ENCODE assay signal across 17 cellular contexts in the genomic region with DNA sequence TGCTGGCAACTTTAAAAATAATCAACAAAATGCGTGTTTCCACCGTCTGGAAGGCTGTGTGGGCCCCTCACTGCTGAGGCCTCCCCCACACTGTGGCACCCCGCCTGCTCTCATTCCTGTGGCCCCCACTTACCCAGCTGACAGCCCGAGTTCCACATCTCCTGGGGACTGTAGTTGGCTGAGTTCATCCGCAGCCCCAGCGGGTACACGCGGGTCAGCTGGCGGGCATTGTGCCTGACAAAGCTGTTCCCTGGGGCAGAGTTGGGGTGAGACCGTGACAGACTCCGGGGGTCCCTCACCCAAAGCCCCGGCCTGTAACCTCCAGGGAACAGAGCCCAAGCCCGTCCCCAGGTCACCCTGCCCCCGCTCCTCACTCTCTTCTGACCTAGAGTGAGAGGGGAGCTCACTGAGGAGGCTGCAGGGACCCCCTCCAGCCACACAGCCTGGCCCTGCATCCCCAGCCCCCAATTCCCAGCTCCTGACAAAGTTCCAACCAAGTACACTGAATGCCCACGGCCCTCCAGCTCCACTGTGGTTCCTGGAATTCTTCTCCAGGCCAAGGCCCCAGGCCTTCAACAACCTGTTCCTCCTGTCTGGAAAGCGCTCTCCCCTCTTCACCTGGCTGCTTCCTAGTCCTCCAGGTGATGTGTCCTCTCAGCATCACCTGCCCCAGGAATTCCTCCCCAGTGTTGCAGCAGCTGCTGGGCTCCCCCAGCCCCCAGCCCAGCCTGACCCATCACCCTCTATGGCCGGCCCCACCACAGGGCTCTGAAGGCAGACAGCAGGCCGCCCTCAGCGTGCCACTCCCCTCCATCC. TPM values are rescaled to one million over a fixed set of nuclear protein-coding genes. Genes with fewer than 3 reads are reported as not detected.
DNase-seq lines count a peak whose midpoint lies in the region; ATAC-seq and TF ChIP-seq lines count a peak whose summit lies in the region.
"Had no signal": no experiment of that assay in that cellular context is flagged by ENCODE, and none has a peak within 500 bp of the region (broad histone marks: within the 10 kb centered on the region; RNA-seq: fewer than 3 reads in every experiment).

No MANE protein-coding gene starts in this region.

- DNase-seq in activated T-cell treated with anti-CD3 and anti-CD28 coated beads, Interleukin-2, amount 50 U/mL, for 24 hours: no peak
- DNase-seq in activated T-cell treated with anti-CD3 and anti-CD28 coated beads for 4 hours (no peak), WTC11 (ENCODE audit: low spot score) (no peak), left kidney (ENCODE audit: low read depth, low spot score) (peak; percentile 46), NCI-H146 treated with DMSO at 0.1 percent for 48 hours (lab: John Stamatoyannopoulos, UW; ENCODE audit: unreplicated experiment) (no peak)
- DNase-seq in stimulated activated CD4-positive, alpha-beta T cell treated with anti-CD3 and anti-CD28 coated beads, Interleukin-4, amount 100 ng/mL, for 24 hours: no peak
- DNase-seq in central memory CD4-positive, alpha-beta T cell: no peak
- DNase-seq: DMS79 treated with DMSO at 0.1 percent for 48 hours, GDM1, GM23248, MV-4-11, NCI-H1417 treated with DMSO at 0.1 percent for 48 hours, NCI-H2029 treated with DMSO at 0.1 percent for 48 hours, NCI-H510A treated with DMSO at 0.1 percent for 48 hours had no signal

- H3K36me3 Mint-ChIP-seq in activated T-cell treated with anti-CD3 and anti-CD28 coated beads, Interleukin-2, amount 50 U/mL, for 24 hours (ENCODE audit: low read depth): peaks cover 3% of the 10 kb centered on the region
- H3K36me3 Mint-ChIP-seq in WTC11: no peaks in the 10 kb centered on the region
- H3K36me3 Mint-ChIP-seq: CD14-positive monocyte, IgD-negative memory B cell had no signal

- ATAC-seq in WTC11: no peak; the same call in 1 of the 2 replicates

- no peaks in the 10 kb centered on the region for H3K27me3 Mint-ChIP-seq in activated T-cell treated with anti-CD3 and anti-CD28 coated beads, Interleukin-2, amount 50 U/mL, for 24 hours
- H3K27me3 Mint-ChIP-seq in WTC11 (ENCODE audit: low read depth): no peaks in the 10 kb centered on the region
- H3K27me3 Mint-ChIP-seq: IgD-negative memory B cell had no signal

- peaks cover 0 to 18% of the 10 kb centered on the region in 2 donors for H3K36me3 ChIP-seq in stomach smooth muscle (ENCODE audit: control insufficient read depth in 2 of 2, insufficient read depth in 2 of 2, low read length in 2 of 2)

- H3K4me3 ChIP-seq in stomach smooth muscle (ENCODE audit: low read length in 2 of 2): no peak overlapping the region
- H3K4me3 ChIP-seq: GM23248 had no signal

- peak overlapping the region; percentile 49 for H3K27ac ChIP-seq in stomach smooth muscle (ENCODE audit: low read length)
- H3K27ac ChIP-seq: GM23248 had no signal

- peak overlapping the region; percentile 22 for H3K27ac Mint-ChIP-seq in activated T-cell treated with anti-CD3 and anti-CD28 coated beads, Interleukin-2, amount 50 U/mL, for 24 hours
- 0 out of 2 replicates have a peak overlapping the region, but pooled peaks have one; percentile 36 for H3K27ac Mint-ChIP-seq in WTC11
- H3K27ac Mint-ChIP-seq: IgD-negative memory B cell had no signal

- no peak overlapping the region for H3K4me3 Mint-ChIP-seq in activated T-cell treated with anti-CD3 and anti-CD28 coated beads, Interleukin-2, amount 50 U/mL, for 24 hours
- no peak overlapping the region for H3K4me3 Mint-ChIP-seq in WTC11
- H3K4me3 Mint-ChIP-seq: CD14-positive monocyte had no signal

- no peak overlapping the region for H3K9ac ChIP-seq in stomach smooth muscle (ENCODE audit: low read length in 2 of 2)
- H3K9ac ChIP-seq: GM23248 had no signal

- peaks cover 22% of the 10 kb centered on the region for H3K4me1 ChIP-seq in stomach smooth muscle (ENCODE audit: control insufficient read depth, insufficient read depth, low read length)

- POLR2A ChIA-PET in WTC11 (lab: Charles Lee): no interaction called here

- CTCF ChIA-PET in WTC11 (lab: Charles Lee): interaction anchor here (0.5 to 3.0 kb wide), 5 partner anchors 9 to 104 kb away, joined by 3 to 24 read pairs (median 5); a partner anchor contains a TSS

- H3K4me1 Mint-ChIP-seq in activated T-cell treated with anti-CD3 and anti-CD28 coated beads, Interleukin-2, amount 50 U/mL, for 24 hours (ENCODE audit: low read depth): no peaks in the 10 kb centered on the region
- H3K4me1 Mint-ChIP-seq in WTC11: peaks cover 14% of the 10 kb centered on the region
- H3K4me1 Mint-ChIP-seq: CD14-positive monocyte had no signal

- no peaks in the 10 kb centered on the region for H3K9me3 ChIP-seq in stomach smooth muscle (ENCODE audit: control insufficient read depth in 2 of 2, low read length in 2 of 2)

- H3K9me3 Mint-ChIP-seq in activated T-cell treated with anti-CD3 and anti-CD28 coated beads, Interleukin-2, amount 50 U/mL, for 24 hours: no peaks in the 10 kb centered on the region
- no peaks in the 10 kb centered on the region for H3K9me3 Mint-ChIP-seq in WTC11
- H3K9me3 Mint-ChIP-seq: IgD-negative memory B cell had no signal

- H3K27me3 ChIP-seq in stomach smooth muscle (ENCODE audit: control insufficient read depth in 1 of 2, insufficient read depth in 2 of 2, low read length in 2 of 2): no peaks in the 10 kb centered on the region

- no peak for TF ChIP-seq CTCF in WTC11 (IDR thresholded peaks at IDR 0.05)

TF ChIP-seq in WTC11, 78 proteins besides CTCF, POLR2A, EP300 and RAD21 (continues in another document):
- TF ChIP-seq CBFB (CRISPR knock-in tag; IDR thresholded peaks at IDR 0.05; ENCODE audit: low read depth) (no peak), NR2C2 (CRISPR knock-in tag; IDR thresholded peaks at IDR 0.05) (no peak), NFE2L1 (CRISPR knock-in tag; IDR thresholded peaks at IDR 0.05) (no peak), TEAD1 (CRISPR knock-in tag; IDR thresholded peaks at IDR 0.05) (no peak), TCF7 (CRISPR knock-in tag; IDR thresholded peaks at IDR 0.05; ENCODE audit: low read depth) (no peak)
- TF ChIP-seq, protein P1, sequence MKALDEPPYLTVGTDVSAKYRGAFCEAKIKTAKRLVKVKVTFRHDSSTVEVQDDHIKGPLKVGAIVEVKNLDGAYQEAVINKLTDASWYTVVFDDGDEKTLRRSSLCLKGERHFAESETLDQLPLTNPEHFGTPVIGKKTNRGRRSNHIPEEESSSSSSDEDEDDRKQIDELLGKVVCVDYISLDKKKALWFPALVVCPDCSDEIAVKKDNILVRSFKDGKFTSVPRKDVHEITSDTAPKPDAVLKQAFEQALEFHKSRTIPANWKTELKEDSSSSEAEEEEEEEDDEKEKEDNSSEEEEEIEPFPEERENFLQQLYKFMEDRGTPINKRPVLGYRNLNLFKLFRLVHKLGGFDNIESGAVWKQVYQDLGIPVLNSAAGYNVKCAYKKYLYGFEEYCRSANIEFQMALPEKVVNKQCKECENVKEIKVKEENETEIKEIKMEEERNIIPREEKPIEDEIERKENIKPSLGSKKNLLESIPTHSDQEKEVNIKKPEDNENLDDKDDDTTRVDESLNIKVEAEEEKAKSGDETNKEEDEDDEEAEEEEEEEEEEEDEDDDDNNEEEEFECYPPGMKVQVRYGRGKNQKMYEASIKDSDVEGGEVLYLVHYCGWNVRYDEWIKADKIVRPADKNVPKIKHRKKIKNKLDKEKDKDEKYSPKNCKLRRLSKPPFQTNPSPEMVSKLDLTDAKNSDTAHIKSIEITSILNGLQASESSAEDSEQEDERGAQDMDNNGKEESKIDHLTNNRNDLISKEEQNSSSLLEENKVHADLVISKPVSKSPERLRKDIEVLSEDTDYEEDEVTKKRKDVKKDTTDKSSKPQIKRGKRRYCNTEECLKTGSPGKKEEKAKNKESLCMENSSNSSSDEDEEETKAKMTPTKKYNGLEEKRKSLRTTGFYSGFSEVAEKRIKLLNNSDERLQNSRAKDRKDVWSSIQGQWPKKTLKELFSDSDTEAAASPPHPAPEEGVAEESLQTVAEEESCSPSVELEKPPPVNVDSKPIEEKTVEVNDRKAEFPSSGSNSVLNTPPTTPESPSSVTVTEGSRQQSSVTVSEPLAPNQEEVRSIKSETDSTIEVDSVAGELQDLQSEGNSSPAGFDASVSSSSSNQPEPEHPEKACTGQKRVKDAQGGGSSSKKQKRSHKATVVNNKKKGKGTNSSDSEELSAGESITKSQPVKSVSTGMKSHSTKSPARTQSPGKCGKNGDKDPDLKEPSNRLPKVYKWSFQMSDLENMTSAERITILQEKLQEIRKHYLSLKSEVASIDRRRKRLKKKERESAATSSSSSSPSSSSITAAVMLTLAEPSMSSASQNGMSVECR (CRISPR knock-in tag; IDR thresholded peaks at IDR 0.05; ENCODE audit: borderline replicate concordance): no peak
- TF ChIP-seq, protein P2, sequence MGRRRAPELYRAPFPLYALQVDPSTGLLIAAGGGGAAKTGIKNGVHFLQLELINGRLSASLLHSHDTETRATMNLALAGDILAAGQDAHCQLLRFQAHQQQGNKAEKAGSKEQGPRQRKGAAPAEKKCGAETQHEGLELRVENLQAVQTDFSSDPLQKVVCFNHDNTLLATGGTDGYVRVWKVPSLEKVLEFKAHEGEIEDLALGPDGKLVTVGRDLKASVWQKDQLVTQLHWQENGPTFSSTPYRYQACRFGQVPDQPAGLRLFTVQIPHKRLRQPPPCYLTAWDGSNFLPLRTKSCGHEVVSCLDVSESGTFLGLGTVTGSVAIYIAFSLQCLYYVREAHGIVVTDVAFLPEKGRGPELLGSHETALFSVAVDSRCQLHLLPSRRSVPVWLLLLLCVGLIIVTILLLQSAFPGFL (CRISPR knock-in tag; IDR thresholded peaks at IDR 0.05; ENCODE audit: borderline replicate concordance): no peak
- TF ChIP-seq, protein P3, sequence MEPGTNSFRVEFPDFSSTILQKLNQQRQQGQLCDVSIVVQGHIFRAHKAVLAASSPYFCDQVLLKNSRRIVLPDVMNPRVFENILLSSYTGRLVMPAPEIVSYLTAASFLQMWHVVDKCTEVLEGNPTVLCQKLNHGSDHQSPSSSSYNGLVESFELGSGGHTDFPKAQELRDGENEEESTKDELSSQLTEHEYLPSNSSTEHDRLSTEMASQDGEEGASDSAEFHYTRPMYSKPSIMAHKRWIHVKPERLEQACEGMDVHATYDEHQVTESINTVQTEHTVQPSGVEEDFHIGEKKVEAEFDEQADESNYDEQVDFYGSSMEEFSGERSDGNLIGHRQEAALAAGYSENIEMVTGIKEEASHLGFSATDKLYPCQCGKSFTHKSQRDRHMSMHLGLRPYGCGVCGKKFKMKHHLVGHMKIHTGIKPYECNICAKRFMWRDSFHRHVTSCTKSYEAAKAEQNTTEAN (CRISPR knock-in tag; IDR thresholded peaks at IDR 0.05): no peak

RNA-seq across cellular contexts. Expression of a gene that starts 18.0 kb away (rescaled TPM):
- total RNA-seq in WTC11 (2021): 45.9 to 55.8 TPM (median 55.8 TPM) in 3 replicates

RNA-seq across cellular contexts. Expression of a gene that starts 21.2 kb away (rescaled TPM):
- 12.7 to 21.0 TPM (median 21.0 TPM) in 3 replicates for total RNA-seq in WTC11 (2021)

RNA-seq across cellular contexts. Expression of a gene that starts 34.0 kb away (rescaled TPM):
- total RNA-seq in WTC11 (2021): 29.6 to 36.9 TPM (median 35.2 TPM) in 3 replicates

RNA-seq across cellular contexts. Expression of a gene that starts 47.4 kb away (rescaled TPM):
- total RNA-seq in WTC11 (2021): 11.9 to 16.1 TPM (median 12.2 TPM) in 3 replicates

RNA-seq across cellular contexts. Expression of a gene that starts 53.2 kb away (rescaled TPM):
- 152 to 162 TPM (median 153 TPM) in 3 replicates for total RNA-seq in WTC11 (2021)
